Comparison of ENCODE assay signal across 8 cellular contexts in the genomic region with DNA sequence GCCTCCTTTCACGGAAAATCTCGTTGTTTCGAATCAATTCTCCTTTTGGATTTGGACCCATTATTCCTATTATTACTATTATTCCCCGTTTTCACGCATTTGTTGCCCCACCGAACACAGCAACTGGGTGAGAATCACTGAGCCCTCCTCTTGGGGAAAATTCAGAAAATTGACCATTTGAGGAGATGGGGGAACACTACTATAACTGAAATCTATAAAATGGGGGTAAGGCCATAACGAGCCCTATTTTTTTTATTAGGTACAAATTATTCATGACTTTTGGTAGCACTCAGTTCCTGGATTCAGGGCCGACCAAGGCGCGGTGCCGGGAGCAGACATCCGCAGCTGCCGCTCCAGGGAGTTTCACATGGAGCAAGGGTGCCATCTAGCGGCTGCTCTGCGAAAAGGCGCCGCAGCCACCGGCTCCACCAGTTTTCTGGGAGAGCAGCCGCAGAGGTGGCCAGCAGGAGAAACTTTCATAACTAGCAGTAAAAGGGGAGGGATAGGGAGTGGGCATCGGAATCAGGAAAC. TPM values are rescaled to one million over a fixed set of nuclear protein-coding genes. Genes with fewer than 3 reads are reported as not detected.
DNase-seq lines count a peak whose midpoint lies in the region; ATAC-seq, FAIRE-seq and TF ChIP-seq lines count a peak whose summit lies in the region.

No MANE protein-coding gene starts in this region.

- H3K27ac ChIP-seq in esophagus squamous epithelium = no peak overlapping the region

- H3K9me3 ChIP-seq in esophagus squamous epithelium = no peaks in the 10 kb centered on the region

- TF ChIP-seq POLR2A in esophagus squamous epithelium (IDR thresholded peaks at IDR 0.05) = no peak

- no peaks in the 10 kb centered on the region for H3K36me3 ChIP-seq in esophagus squamous epithelium

- DNase-seq in COLO829 (ENCODE audit: low spot score) (peak; percentile 96), HuH-7 (ENCODE audit: low spot score) (peak; percentile 99), RCC 7860 (ENCODE audit: low spot score) (peak; percentile 78), esophagus squamous epithelium (lab: John Stamatoyannopoulos, UW) (no peak), natural killer cell (peak; percentile 82)
- DNase-seq in activated T-cell treated with anti-CD3 and anti-CD28 coated beads, Interleukin-2, amount 50 U/mL, for 48 hours = peak; percentile 88 to 90

- peak overlapping the region; percentile 45 for H3K4me3 Mint-ChIP-seq in natural killer cell
- peak overlapping the region; percentile 37 for H3K4me3 Mint-ChIP-seq in stimulated activated memory B cell treated with anti-CD40 and anti-IgM and Interleukin-4, amounts not matched to agents 10 μg/mL and 1 μg/mL and 100 μg/mL, for 72 hours

- TF ChIP-seq CTCF in esophagus squamous epithelium (IDR thresholded peaks at IDR 0.05) (peak; percentile 94 to 98 (median 98)), natural killer cell (IDR thresholded peaks at IDR 0.05) (peak; percentile 99)

- H3K27me3 ChIP-seq in esophagus squamous epithelium = peaks cover 43 to 100% (median 80%) of the 10 kb centered on the region in 4 donors

- 3 to 4% methylated on average over 19 to 20 of the region's 20 CpGs for WGBS in esophagus squamous epithelium, 2 donors

- intact Hi-C loops in esophagus squamous epithelium (cut with DNase I) (no loop called here), natural killer cell (cut with micrococcal nuclease) (loop anchor here (2.0 to 10.0 kb wide), 3 partner anchors 136 to 592 kb away; no protein-coding TSS in a partner anchor)

- H3K4me3 ChIP-seq in esophagus squamous epithelium = no peak overlapping the region

- H3K36me3 Mint-ChIP-seq in natural killer cell = peaks cover 7% of the 10 kb centered on the region
- H3K36me3 Mint-ChIP-seq in stimulated activated memory B cell treated with anti-CD40 and anti-IgM and Interleukin-4, amounts not matched to agents 10 μg/mL and 1 μg/mL and 100 μg/mL, for 72 hours = no peaks in the 10 kb centered on the region

- peak; percentile 84 for FAIRE-seq in RCC 7860 (lab: Jason Lieb, UNC)

- H3K27me3 Mint-ChIP-seq in natural killer cell (ENCODE audit: low read depth in 2 of 2) = peaks cover 80 to 95% of the 10 kb centered on the region in 2 donors
- peaks cover 100% of the 10 kb centered on the region for H3K27me3 Mint-ChIP-seq in stimulated activated memory B cell treated with anti-CD40 and anti-IgM and Interleukin-4, amounts not matched to agents 10 μg/mL and 1 μg/mL and 100 μg/mL, for 72 hours

- peaks cover 27 to 42% of the 10 kb centered on the region in 2 donors for H3K4me1 Mint-ChIP-seq in natural killer cell
- peaks cover 38% of the 10 kb centered on the region for H3K4me1 Mint-ChIP-seq in stimulated activated memory B cell treated with anti-CD40 and anti-IgM and Interleukin-4, amounts not matched to agents 10 μg/mL and 1 μg/mL and 100 μg/mL, for 72 hours

- H3K9me3 Mint-ChIP-seq in natural killer cell = no peaks in the 10 kb centered on the region
- peaks cover 2% of the 10 kb centered on the region for H3K9me3 Mint-ChIP-seq in stimulated activated memory B cell treated with anti-CD40 and anti-IgM and Interleukin-4, amounts not matched to agents 10 μg/mL and 1 μg/mL and 100 μg/mL, for 72 hours

- peaks cover 2 to 28% (median 9%) of the 10 kb centered on the region in 3 donors for H3K4me1 ChIP-seq in esophagus squamous epithelium

- ATAC-seq in natural killer cell = peak; percentile 79 to 82 (median 81)
- ATAC-seq in stimulated activated memory B cell treated with anti-CD40 and anti-IgM and Interleukin-4, amounts not matched to agents 10 μg/mL and 1 μg/mL and 100 μg/mL, for 72 hours = peak; percentile 71
- ATAC-seq in GM19452 (IDR thresholded peaks at IDR 0.05; ENCODE audit: unreplicated experiment) = no peak

- peak overlapping the region in 1 of 2 donors; percentile 69 for H3K27ac Mint-ChIP-seq in natural killer cell
- H3K27ac Mint-ChIP-seq in stimulated activated memory B cell treated with anti-CD40 and anti-IgM and Interleukin-4, amounts not matched to agents 10 μg/mL and 1 μg/mL and 100 μg/mL, for 72 hours = no peak overlapping the region

RNA-seq across cellular contexts. Expression of gene HOXB8, which starts 3.3 kb away (rescaled TPM):
- not detected for total RNA-seq in esophagus squamous epithelium
- total RNA-seq in natural killer cell = not detected

RNA-seq across cellular contexts. Expression of gene HOXB7, which starts 7.6 kb away (rescaled TPM):
- under 1 TPM in 2 of 4 donors, not detected in 2; 0.38 to 0.64 TPM for total RNA-seq in esophagus squamous epithelium
- total RNA-seq in natural killer cell = 1 to 10 TPM in 1 of 3 donors, under 1 TPM in 2; 0.45 to 1.4 (median 0.97) TPM

RNA-seq across cellular contexts. Expression of gene HOXB9, which starts 7.7 kb away (rescaled TPM):
- total RNA-seq in esophagus squamous epithelium (not detected), natural killer cell (1 to 10 TPM in 1 of 3 donors, under 1 TPM in 2; 0.12 to 1.0 (median 0.18) TPM)

RNA-seq across cellular contexts. Expression of gene HOXB6, which starts 13.6 kb away (rescaled TPM):
- total RNA-seq in esophagus squamous epithelium (1 to 10 TPM in 2 of 4 donors, not detected in 2; 1.3 to 3.1 TPM), natural killer cell (not detected)

RNA-seq across cellular contexts. Expression of gene HOXB5, which starts 24.9 kb away (rescaled TPM):
- total RNA-seq in esophagus squamous epithelium (not detected), natural killer cell (not detected)
